ENCODE assay signal across 9 cellular contexts in genomic region chr1:61077676-61078521, GRCh38.
DNase-seq lines count a peak whose midpoint lies in the region; ATAC-seq, FAIRE-seq and TF ChIP-seq lines count a peak whose summit lies in the region.
"Had no signal": no experiment of that assay in that cellular context is flagged by ENCODE, and none has a peak within 500 bp of the region (broad histone marks: within the 10 kb centered on the region; RNA-seq: fewer than 3 reads in every experiment).

No MANE protein-coding gene starts in this region.

- ATAC-seq in GM18868 (IDR thresholded peaks at IDR 0.05; ENCODE audit: unreplicated experiment) (peak; percentile 69), HG03432 (IDR thresholded peaks at IDR 0.05; ENCODE audit: unreplicated experiment) (peak; percentile 72)

- peak; percentile 99 for DNase-seq in NCI-H510A (lab: John Stamatoyannopoulos, UW)
- DNase-seq in activated CD4-positive, alpha-beta T cell treated with anti-CD3 and anti-CD28 coated beads for 1 hour, result peak; percentile 76
- DNase-seq in kidney glomerular epithelial cell (lab: John Stamatoyannopoulos, UW), result peak; percentile 100
- DNase-seq in stimulated activated CD4-positive, alpha-beta T cell treated with anti-CD3 and anti-CD28 coated beads, Interleukin-15, amount 100 ng/mL, for 24 hours, result peak; percentile 94
- DNase-seq: DND-41 had no signal

- H3K27ac ChIP-seq in 22Rv1, result peak overlapping the region; percentile 97

- peak; percentile 82 for FAIRE-seq in colon (lab: Jason Lieb, UNC)

- TF ChIP-seq CTCF in 22Rv1 (IDR thresholded peaks at IDR 0.05), result no peak

Comparison
In these comparisons a context has a peak if more than half of its experiments do, and no peak if none do; other contexts are left out.
1. Peak in every context shown above with its lines: DNase-seq, ATAC-seq and H3K27ac ChIP-seq.